In the genomic region with DNA sequence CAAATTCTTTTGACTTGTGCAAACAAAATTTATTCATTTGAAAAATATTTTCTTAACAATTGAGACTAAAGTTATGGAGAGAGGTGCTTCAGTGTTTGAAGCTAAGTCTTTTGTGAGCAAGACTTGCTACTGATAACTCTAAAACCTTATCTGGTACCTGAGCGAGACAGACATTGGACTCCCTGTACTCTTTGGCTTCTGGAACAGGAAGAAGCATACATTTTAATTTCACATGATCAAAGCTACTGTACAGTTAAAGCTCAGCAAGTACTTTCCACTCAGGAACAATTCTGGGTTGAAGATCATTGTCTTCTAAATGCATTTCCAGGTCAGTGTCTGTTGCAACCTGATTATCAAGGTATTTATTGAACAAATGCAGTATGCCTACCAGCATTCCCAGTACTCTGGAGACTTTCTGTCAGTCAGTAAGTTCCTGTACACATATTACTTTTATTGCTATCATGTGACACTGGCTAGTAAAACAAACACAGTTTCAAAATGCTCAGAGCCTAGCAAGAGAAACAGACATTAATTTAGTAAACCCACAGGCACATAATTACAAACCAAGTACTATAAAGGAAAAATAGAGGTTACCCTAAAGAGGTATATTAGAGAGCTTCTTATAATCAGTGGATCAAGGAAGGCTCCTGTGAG, we compare ENCODE assay signal across 14 cellular contexts. TPM values are rescaled to one million over a fixed set of nuclear protein-coding genes. Genes with fewer than 3 reads are reported as not detected.
DNase-seq lines count a peak whose midpoint lies in the region; ATAC-seq, FAIRE-seq and TF ChIP-seq lines count a peak whose summit lies in the region.
"Had no signal": no experiment of that assay in that cellular context is flagged by ENCODE, and none has a peak within 500 bp of the region (broad histone marks: within the 10 kb centered on the region; RNA-seq: fewer than 3 reads in every experiment).

No MANE protein-coding gene starts in this region.

- H3K4me3 Mint-ChIP-seq in activated CD4-positive, alpha-beta memory T cell treated with anti-CD3 and anti-CD28 coated beads for 36 hours = no peak overlapping the region
- H3K4me3 Mint-ChIP-seq: CD14-positive monocyte; CD8-positive, alpha-beta T cell; IgD-negative memory B cell had no signal

- H3K36me3 ChIP-seq in Loucy (ENCODE audit: insufficient read depth, low read length) (no peaks in the 10 kb centered on the region), keratinocyte (ENCODE audit: control insufficient read depth in 2 of 2, extremely low read depth in 1 of 2, insufficient read depth in 2 of 2, low read length in 2 of 2) (no peaks in the 10 kb centered on the region)

- H2AFZ ChIP-seq in Loucy (ENCODE audit: low read length) = peak overlapping the region; percentile 84
- no peak overlapping the region for H2AFZ ChIP-seq in keratinocyte (ENCODE audit: control insufficient read depth, low read length)

- H3F3A ChIP-seq in Loucy (ENCODE audit: low read depth) = no peaks in the 10 kb centered on the region

- TF ChIP-seq POLR2A in H54 (IDR thresholded peaks at IDR 0.05; ENCODE audit: low read depth, low read length) = no peak

- H3K79me2 ChIP-seq in Loucy (ENCODE audit: insufficient read depth, low read length) (no peaks in the 10 kb centered on the region), keratinocyte (ENCODE audit: control insufficient read depth, insufficient read depth, low read length) (no peaks in the 10 kb centered on the region)

- dilution Hi-C loops in keratinocyte (cut with MboI; ENCODE audit: extremely low pct_ligation_motif_present, low sequenced_read_pairs) = no loop called here

- H4K20me1 ChIP-seq in Loucy (ENCODE audit: insufficient read depth, low read length, poor library complexity, severe bottlenecking) = no peaks in the 10 kb centered on the region
- no peaks in the 10 kb centered on the region for H4K20me1 ChIP-seq in keratinocyte (ENCODE audit: control insufficient read depth, extremely low read depth, insufficient read depth, low read length)

- H3K36me3 Mint-ChIP-seq in activated CD4-positive, alpha-beta memory T cell treated with anti-CD3 and anti-CD28 coated beads for 36 hours = no peaks in the 10 kb centered on the region
- H3K36me3 Mint-ChIP-seq: CD14-positive monocyte; CD8-positive, alpha-beta T cell had no signal

- H3K4me2 ChIP-seq in Loucy (ENCODE audit: low read depth, low read length, poor library complexity, severe bottlenecking) = peak overlapping the region; percentile 7
- no peak overlapping the region for H3K4me2 ChIP-seq in keratinocyte (ENCODE audit: control insufficient read depth, extremely low read depth, insufficient read depth, low read depth, low read length)

- H3K4me3 ChIP-seq in Loucy (ENCODE audit: low read length, poor library complexity, severe bottlenecking) (no peak overlapping the region), keratinocyte (ENCODE audit: control insufficient read depth in 2 of 3, extremely low read depth in 1 of 3, insufficient read depth in 2 of 3, low read depth in 1 of 3, low read length in 3 of 3) (no peak overlapping the region), right cardiac atrium (ENCODE audit: low read length) (no peak overlapping the region)

- H3K27me3 Mint-ChIP-seq in activated CD4-positive, alpha-beta memory T cell treated with anti-CD3 and anti-CD28 coated beads for 36 hours = peaks cover 6% of the 10 kb centered on the region
- H3K27me3 Mint-ChIP-seq: IgD-negative memory B cell had no signal

- no peak overlapping the region for H3K27ac ChIP-seq in keratinocyte (ENCODE audit: control insufficient read depth, insufficient read depth, low read length)
- no peak overlapping the region for H3K27ac ChIP-seq in right cardiac atrium (ENCODE audit: low read length)

- H3K9me1 ChIP-seq in keratinocyte (ENCODE audit: control insufficient read depth, extremely low read depth, insufficient read depth, low read length) = no peaks in the 10 kb centered on the region

- POLR2A ChIA-PET in activated CD4-positive, alpha-beta memory T cell treated with anti-CD3 and anti-CD28 coated beads for 36 hours (lab: Charles Lee) = no interaction called here

- H3K4me1 ChIP-seq in Loucy (ENCODE audit: insufficient read depth, low read length, poor library complexity, severe bottlenecking) = peaks cover 17% of the 10 kb centered on the region
- H3K4me1 ChIP-seq in keratinocyte (ENCODE audit: control insufficient read depth, extremely low read depth, insufficient read depth, low read length) = no peaks in the 10 kb centered on the region
- H3K4me1 ChIP-seq in right cardiac atrium (ENCODE audit: control insufficient read depth, insufficient read depth, low read length) = no peaks in the 10 kb centered on the region

- no peak overlapping the region for H3K27ac Mint-ChIP-seq in activated CD4-positive, alpha-beta memory T cell treated with anti-CD3 and anti-CD28 coated beads for 36 hours
- H3K27ac Mint-ChIP-seq: CD8-positive, alpha-beta T cell; IgD-negative memory B cell had no signal

- DNase-seq in H54 (ENCODE audit: insufficient read length, low spot score) = no peak
- DNase-seq in keratinocyte (ENCODE audit: low read depth, low spot score) = no peak
- no peak for DNase-seq in urothelium cell line (ENCODE audit: low spot score)
- no peak for DNase-seq in NCI-H1105 (lab: John Stamatoyannopoulos, UW)
- no peak for DNase-seq in right cardiac atrium
- no peak for DNase-seq in activated CD4-positive, alpha-beta memory T cell treated with anti-CD3 and anti-CD28 coated beads for 36 hours
- DNase-seq: CD8-positive, alpha-beta T cell; COR-L47 had no signal

- H3K9me3 Mint-ChIP-seq in activated CD4-positive, alpha-beta memory T cell treated with anti-CD3 and anti-CD28 coated beads for 36 hours = no peaks in the 10 kb centered on the region
- H3K9me3 Mint-ChIP-seq: CD14-positive monocyte; CD8-positive, alpha-beta T cell; IgD-negative memory B cell had no signal

- H3K27me3 ChIP-seq in Loucy (ENCODE audit: insufficient read depth, low read length, poor library complexity, severe bottlenecking) = no peaks in the 10 kb centered on the region
- no peaks in the 10 kb centered on the region for H3K27me3 ChIP-seq in keratinocyte (ENCODE audit: control insufficient read depth, extremely low read depth, insufficient read depth, low read length)
- no peaks in the 10 kb centered on the region for H3K27me3 ChIP-seq in right cardiac atrium (ENCODE audit: control insufficient read depth, insufficient read depth)

- peak; percentile 27 for FAIRE-seq in H54 (lab: Jason Lieb, UNC)
- FAIRE-seq in keratinocyte (lab: Jason Lieb, UNC) = peak; percentile 23
- FAIRE-seq in urothelium cell line (lab: Jason Lieb, UNC) = peak; percentile 13
- FAIRE-seq: GM18507 had no signal

- H3K9me3 ChIP-seq in Loucy (ENCODE audit: insufficient read depth, low read depth, low read length) = no peaks in the 10 kb centered on the region
- no peaks in the 10 kb centered on the region for H3K9me3 ChIP-seq in keratinocyte (ENCODE audit: control insufficient read depth, low read depth, low read length)
- no peaks in the 10 kb centered on the region for H3K9me3 ChIP-seq in right cardiac atrium (ENCODE audit: control insufficient read depth, low read length)

- ATAC-seq in right cardiac atrium = no peak
- ATAC-seq: CD8-positive, alpha-beta T cell; HCT116 had no signal

- H3K9ac ChIP-seq in Loucy (ENCODE audit: low read depth, low read length, poor library complexity, severe bottlenecking) = no peak overlapping the region
- no peak overlapping the region for H3K9ac ChIP-seq in keratinocyte (ENCODE audit: control insufficient read depth, extremely low read depth, insufficient read depth, low read length)

- H3K9me2 ChIP-seq in Loucy (replicated peaks; ENCODE audit: low read depth, low read length) = no peaks in the 10 kb centered on the region

- CTCF ChIA-PET in activated CD4-positive, alpha-beta memory T cell treated with anti-CD3 and anti-CD28 coated beads for 36 hours (lab: Charles Lee) = interaction anchor here (1.5 kb wide), 1 partner anchor 162 kb away, joined by 3 read pairs; no protein-coding TSS in a partner anchor

- no peak for TF ChIP-seq CTCF in Loucy (conservative IDR thresholded peaks at IDR 0.05; ENCODE audit: low read length)
- TF ChIP-seq CTCF in keratinocyte (optimal IDR thresholded peaks at IDR 0.05 in 1 of 3, IDR thresholded peaks at IDR 0.05 in 1 of 3, conservative IDR thresholded peaks at IDR 0.05 in 1 of 3; ENCODE audit: extremely low read depth in 1 of 3, insufficient read depth in 2 of 3, low read length in 3 of 3) = no peak

- 84% methylated on average over 1 of the region's 1 CpG for WGBS in right cardiac atrium

- no peaks in the 10 kb centered on the region for H3K4me1 Mint-ChIP-seq in activated CD4-positive, alpha-beta memory T cell treated with anti-CD3 and anti-CD28 coated beads for 36 hours (ENCODE audit: low read depth)
- H3K4me1 Mint-ChIP-seq: IgD-negative memory B cell had no signal

- intact Hi-C loops in right cardiac atrium (cut with DNase I) = no loop called here
- intact Hi-C loops in activated CD4-positive, alpha-beta memory T cell treated with anti-CD3 and anti-CD28 coated beads for 36 hours (cut with micrococcal nuclease) = no loop called here

RNA-seq across cellular contexts. Expression of gene CABCOCO1, which starts 42.4 kb away (rescaled TPM):
- 0.17 to 0.40 TPM in 2 of 3 replicates, not detected in the other for polyA plus RNA-seq in keratinocyte
- not detected for polyA plus RNA-seq in keratinocyte (2011; ENCODE audit: low read depth)
- polyA plus RNA-seq in keratinocyte (2011; cell fraction: cytosol; rRNA removed) = 0.21 TPM in 1 of 2 replicates, not detected in the other
- polyA plus RNA-seq in keratinocyte (2011; cell fraction: nucleus; rRNA removed) = not detected in 2 replicates
- polyA plus RNA-seq in keratinocyte (2012; ENCODE audit: low replicate concordance) = not detected in 2 replicates
- polyA minus RNA-seq in keratinocyte = not detected in 3 replicates
- polyA minus RNA-seq in keratinocyte (2011; cell fraction: cytosol; rRNA and poly(A)+ RNA removed) = not detected
- polyA minus RNA-seq in keratinocyte (2011; cell fraction: nucleus; rRNA and poly(A)+ RNA removed) = not detected in 2 replicates
- under 1 TPM in 1 of 4 donors, not detected in 3; 0.66 TPM for total RNA-seq in right cardiac atrium
- 0.09 TPM for polyA plus RNA-seq in right cardiac atrium
- not detected for total RNA-seq in activated CD4-positive, alpha-beta memory T cell treated with anti-CD3 and anti-CD28 coated beads for 36 hours
- total RNA-seq: A673; CD8-positive, alpha-beta T cell had no signal
- polyA plus RNA-seq: CD14-positive monocyte, IgD-negative memory B cell had no signal
